In the genomic region with DNA sequence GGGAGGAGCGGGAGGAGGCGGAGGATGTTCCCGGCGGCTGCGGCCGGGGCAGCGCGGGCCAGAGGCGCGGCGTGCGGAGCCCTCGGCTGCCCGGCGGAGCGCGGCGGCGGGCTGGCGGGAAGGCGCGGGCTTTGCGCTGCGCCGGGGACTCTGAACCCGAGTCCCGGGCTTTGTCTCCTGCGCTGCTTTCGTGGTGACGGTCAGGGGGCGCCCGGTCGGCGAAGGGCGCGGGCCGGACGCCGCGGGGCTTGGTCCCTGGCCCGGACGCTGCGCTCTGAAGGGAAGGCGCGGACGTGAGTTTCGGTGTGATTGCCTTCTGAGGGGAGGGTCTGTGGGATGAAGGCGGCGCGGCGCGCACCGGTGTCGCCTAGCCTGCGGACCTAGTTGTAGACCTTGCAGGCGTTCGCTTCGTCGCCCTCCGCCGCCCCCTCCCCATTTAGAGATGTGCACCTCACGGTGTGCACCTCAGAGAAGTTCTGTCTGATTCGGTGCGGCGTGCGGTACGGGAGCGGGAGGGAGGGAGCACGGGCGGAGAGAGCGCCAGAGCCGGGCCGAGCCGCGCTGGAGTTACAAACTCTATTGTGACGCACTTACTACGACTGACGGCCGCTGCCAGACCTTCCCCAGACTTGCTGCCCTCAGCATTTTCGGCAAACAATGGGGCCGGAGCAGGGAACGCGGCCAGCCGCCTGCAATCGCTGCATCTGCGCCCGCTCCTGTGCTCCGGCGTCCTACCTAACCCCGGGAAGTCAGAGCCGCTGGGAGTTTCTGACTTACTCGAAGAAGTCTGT, we compare ENCODE assay signal across 8 cellular contexts. TPM values are rescaled to one million over a fixed set of nuclear protein-coding genes. Genes with fewer than 3 reads are reported as not detected.
A peak's percentile ranks its signal among the peaks of the same experiment; 100 is the strongest.
DNase-seq lines count a peak whose midpoint lies in the region; ATAC-seq and TF ChIP-seq lines count a peak whose summit lies in the region.

No MANE protein-coding gene starts in this region.

- no peak for ATAC-seq in GM18909 (IDR thresholded peaks at IDR 0.05; ENCODE audit: poor library complexity, unreplicated experiment)

- no peaks in the 10 kb centered on the region for H3K9me3 Mint-ChIP-seq in immature natural killer cell

- H3K36me3 Mint-ChIP-seq in immature natural killer cell, result peaks cover 10 to 30% (median 15%) of the 10 kb centered on the region in 3 donors

- H3K27me3 Mint-ChIP-seq in immature natural killer cell (ENCODE audit: low read depth in 3 of 3), result peaks cover 24 to 46% (median 34%) of the 10 kb centered on the region in 3 donors

- intact Hi-C loops in sigmoid colon (cut with DNase I), result loop anchor here (10.0 kb wide), 1 partner anchor 932 kb away; a partner anchor contains a TSS

- peak; percentile 39 to 86 (median 84) for DNase-seq in NCI-H1417 (lab: John Stamatoyannopoulos, UW)
- no peak for DNase-seq in NCI-H1417 treated with DMSO at 0.1 percent for 48 hours (lab: John Stamatoyannopoulos, UW)
- peak; percentile 67 for DNase-seq in LoVo (ENCODE audit: low spot score)
- DNase-seq in T-helper 2 cell, result peak in 3 of 5 experiments; percentile 5 to 31 (median 25)
- peak; percentile 19 for DNase-seq in central memory CD4-positive, alpha-beta T cell
- peak; percentile 48 to 58 (median 52) for DNase-seq in immature natural killer cell
- DNase-seq in sigmoid colon, result peak; percentile 94

- no peak for TF ChIP-seq POLR2A in sigmoid colon (IDR thresholded peaks at IDR 0.05)

- peak overlapping the region; percentile 86 to 97 (median 87) for H3K4me3 Mint-ChIP-seq in immature natural killer cell

- H3K4me3 ChIP-seq in sigmoid colon, result peak overlapping the region; percentile 74 to 82 (median 76)

- peak overlapping the region; percentile 39 to 87 (median 74) for H3K27ac Mint-ChIP-seq in immature natural killer cell

- peaks cover 0 to 47% (median 41%) of the 10 kb centered on the region in 4 donors for H3K4me1 ChIP-seq in sigmoid colon

- WGBS in sigmoid colon, 2 donors, result 0 to 1% methylated on average over 92 of the region's 92 CpGs

- H3K4me1 Mint-ChIP-seq in immature natural killer cell, result peaks cover 36 to 42% of the 10 kb centered on the region in 2 donors

- H3K27me3 ChIP-seq in sigmoid colon, result peaks cover 18 to 27% (median 21%) of the 10 kb centered on the region in 3 donors

- peak overlapping the region; percentile 82 to 83 (median 82) for H3K27ac ChIP-seq in sigmoid colon

- no peaks in the 10 kb centered on the region for H3K9me3 ChIP-seq in sigmoid colon

- TF ChIP-seq CTCF in sigmoid colon (IDR thresholded peaks at IDR 0.05), result no peak

- peaks cover 0 to 21% (median 2%) of the 10 kb centered on the region in 4 donors for H3K36me3 ChIP-seq in sigmoid colon

- no peak for TF ChIP-seq EP300 in sigmoid colon (IDR thresholded peaks at IDR 0.05)

RNA-seq across cellular contexts. Expression of a gene that starts 2.1 kb away (rescaled TPM):
- polyA plus RNA-seq in immature natural killer cell, result 1 to 10 TPM; 2.0 to 5.4 (median 4.8) TPM
- total RNA-seq in sigmoid colon, result 10 to 100 TPM in 2 of 4 donors, 1 to 10 TPM in 2; 8.3 to 30.0 (median 19.6) TPM
- 10 to 100 TPM; 12.6 to 19.4 (median 16.0) TPM for polyA plus RNA-seq in sigmoid colon
